9 cellular contexts compared by ENCODE assay signal in genomic region chr7:29243777-29244655, GRCh38. TPM values are rescaled to one million over a fixed set of nuclear protein-coding genes. Genes with fewer than 3 reads are reported as not detected.
DNase-seq lines count a peak whose midpoint lies in the region; TF ChIP-seq lines count a peak whose summit lies in the region.
"Had no signal": no experiment of that assay in that cellular context is flagged by ENCODE, and none has a peak within 500 bp of the region (broad histone marks: within the 10 kb centered on the region; RNA-seq: fewer than 3 reads in every experiment).

No MANE protein-coding gene starts in this region.

- no peaks in the 10 kb centered on the region for H3K9me3 Mint-ChIP-seq in progenitor cell of endocrine pancreas (ENCODE audit: low read depth)

- peak overlapping the region in 1 of 2 donors; percentile 20 for H3K27ac ChIP-seq in right atrium auricular region
- H3K27ac ChIP-seq: parathyroid adenoma had no signal

- in situ Hi-C loops in GM13977 (cut with MboI; ENCODE audit: low pct_unique_long_range_greater_than_20kb, low sequenced_read_pairs, unreplicated experiment), result no loop called here

- no peaks in the 10 kb centered on the region for H3K36me3 ChIP-seq in right atrium auricular region

- H3K4me1 Mint-ChIP-seq in progenitor cell of endocrine pancreas (ENCODE audit: low read depth), result peaks cover 23% of the 10 kb centered on the region

- DNase-seq in HT1080 (ENCODE audit: low read depth), result peak; percentile 7
- DNase-seq in activated CD8-positive, alpha-beta memory T cell treated with anti-CD3 and anti-CD28 coated beads, Interleukin-2, amount 50 U/mL, for 4 hours, result peak; percentile 35
- no peak for DNase-seq in progenitor cell of endocrine pancreas (ENCODE audit: low spot score, unreplicated experiment)
- DNase-seq in epidermal melanocyte (ENCODE audit: insufficient read length, low spot score), result no peak
- no peak for DNase-seq in GM13977 (ENCODE audit: low spot score)
- no peak for DNase-seq in right atrium auricular region (ENCODE audit: low spot score)
- no peak for DNase-seq in cerebellar cortex (ENCODE audit: low spot score)

- 0 out of 3 replicates have a peak, but pooled peaks have one; percentile 22 for TF ChIP-seq CTCF in GM12872 (IDR thresholded peaks at IDR 0.05; ENCODE audit: insufficient read depth, low read depth, low read length)
- peak; percentile 18 for TF ChIP-seq CTCF in progenitor cell of endocrine pancreas (IDR thresholded peaks at IDR 0.05; ENCODE audit: unreplicated experiment)
- no peak for TF ChIP-seq CTCF in GM13977 (IDR thresholded peaks at IDR 0.05; ENCODE audit: extremely low read depth, insufficient read depth, missing control alignments)
- TF ChIP-seq CTCF in right atrium auricular region (IDR thresholded peaks at IDR 0.05), result no peak

- H3K9me3 ChIP-seq in right atrium auricular region, result no peaks in the 10 kb centered on the region

- no peaks in the 10 kb centered on the region for H3K27me3 ChIP-seq in right atrium auricular region

- H3K4me3 Mint-ChIP-seq in progenitor cell of endocrine pancreas (ENCODE audit: low read depth), result no peak overlapping the region

- peaks cover 0 to 18% of the 10 kb centered on the region in 2 donors for H3K4me1 ChIP-seq in right atrium auricular region
- H3K4me1 ChIP-seq: parathyroid adenoma had no signal

- H3K4me3 ChIP-seq in right atrium auricular region, result no peak overlapping the region

- no peak overlapping the region for H3K27ac Mint-ChIP-seq in progenitor cell of endocrine pancreas

- peaks cover 3% of the 10 kb centered on the region for H3K36me3 Mint-ChIP-seq in progenitor cell of endocrine pancreas (ENCODE audit: insufficient read depth)

- H3K27me3 Mint-ChIP-seq in progenitor cell of endocrine pancreas, result no peaks in the 10 kb centered on the region

RNA-seq across cellular contexts. Expression of gene CHN2, which starts 49.4 kb away (rescaled TPM):
- total RNA-seq in HT1080 (2014; rRNA removed; shearing (Covaris generic)), result not detected in 2 replicates
- polyA plus RNA-seq in HT1080 (2015; cell fraction: cytosol; rRNA removed), result not detected in 2 replicates
- polyA plus RNA-seq in HT1080 (2015; cell fraction: nucleus; rRNA removed), result not detected in 2 replicates
- total RNA-seq in progenitor cell of endocrine pancreas (21.2 and 22.0 TPM in 2 replicates), right atrium auricular region (1 to 10 TPM; 2.7 to 6.6 TPM)

Comparison
In these comparisons a context has a peak if more than half of its experiments do, and no peak if none do; other contexts are left out.
1. CTCF ChIP-seq: peak in GM12872 (single experiment) and progenitor cell of endocrine pancreas (single experiment); none in GM13977 (single experiment) and right atrium auricular region (0 of 2).
2. DNase-seq: peak in HT1080 (single experiment) and activated CD8-positive, alpha-beta memory T cell treated with anti-CD3 and anti-CD28 coated beads, Interleukin-2, amount 50 U/mL, for 4 hours (single experiment); none in progenitor cell of endocrine pancreas (single experiment), epidermal melanocyte (single experiment), GM13977 (single experiment), right atrium auricular region (single experiment) and cerebellar cortex (single experiment).